ENCODE assay signal across 8 cellular contexts in the genomic region with DNA sequence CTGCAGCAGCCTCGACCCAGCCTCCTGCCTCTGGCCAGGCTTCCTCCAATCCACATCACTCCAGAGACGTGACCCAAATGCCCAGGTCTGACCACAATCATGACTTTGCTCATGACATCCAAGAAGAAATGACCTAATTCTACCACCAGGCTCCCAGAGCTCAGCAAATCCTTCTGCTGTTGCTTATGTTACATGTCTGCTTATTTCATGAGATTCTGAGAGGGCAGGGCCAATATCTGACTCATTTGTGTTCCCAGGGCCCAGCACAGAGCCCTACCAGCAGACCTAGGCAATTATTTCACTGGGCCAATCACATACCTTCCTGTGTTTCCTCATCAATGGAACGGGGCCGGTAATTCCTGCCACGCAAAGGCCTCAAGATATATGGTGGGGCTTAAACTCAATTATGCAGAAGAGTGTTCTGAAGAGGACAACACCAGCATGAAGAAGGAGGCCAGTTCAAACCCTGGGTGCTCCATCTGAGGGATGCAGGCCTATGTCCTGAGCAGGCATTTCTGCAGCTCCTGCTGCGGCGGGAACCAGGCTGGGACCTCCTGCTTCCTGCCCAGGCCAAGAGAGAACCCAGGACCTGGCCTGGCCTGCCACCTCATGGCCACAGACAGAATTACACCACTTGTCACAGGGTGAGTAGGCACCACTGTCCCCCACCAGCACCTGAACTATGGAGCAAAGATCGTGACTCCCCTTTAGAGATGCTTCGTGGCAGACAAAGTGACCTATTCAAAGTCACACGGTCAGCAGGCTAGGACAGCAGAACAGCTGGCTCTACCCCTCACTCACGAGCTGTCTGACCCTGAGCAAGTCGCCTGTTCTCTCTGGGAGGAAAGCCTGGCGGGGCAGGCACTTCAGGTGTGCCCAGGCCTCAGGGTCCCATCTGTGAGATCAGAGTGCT. TPM values are rescaled to one million over a fixed set of nuclear protein-coding genes. Genes with fewer than 3 reads are reported as not detected.
A peak's percentile ranks its signal among the peaks of the same experiment; 100 is the strongest.
DNase-seq lines count a peak whose midpoint lies in the region; ATAC-seq and TF ChIP-seq lines count a peak whose summit lies in the region.

No MANE protein-coding gene starts in this region.

- peaks cover 3% of the 10 kb centered on the region for H3K36me3 Mint-ChIP-seq in activated naive CD4-positive, alpha-beta T cell treated with anti-CD3 and anti-CD28 coated beads, Interleukin-2, amount 50 U/mL, for 24 hours
- no peaks in the 10 kb centered on the region for H3K36me3 Mint-ChIP-seq in glutamatergic neuron (ENCODE audit: unreplicated experiment)

- peak overlapping the region; percentile 50 for H3K4me3 Mint-ChIP-seq in activated naive CD4-positive, alpha-beta T cell treated with anti-CD3 and anti-CD28 coated beads, Interleukin-2, amount 50 U/mL, for 24 hours
- H3K4me3 Mint-ChIP-seq in glutamatergic neuron (ENCODE audit: unreplicated experiment), result no peak overlapping the region

- H3K36me3 ChIP-seq in KMS-11 (ENCODE audit: insufficient read depth), result peaks cover 3% of the 10 kb centered on the region; the same call in 1 of the 2 replicates
- H3K36me3 ChIP-seq in tibial artery, result no peaks in the 10 kb centered on the region

- peak; percentile 89 for TF ChIP-seq CTCF in AG10803 (conservative IDR thresholded peaks at IDR 0.05; ENCODE audit: low read length)
- peak; percentile 90 for TF ChIP-seq CTCF in KMS-11 (conservative IDR thresholded peaks at IDR 0.05; ENCODE audit: low read depth, low read length)
- peak; percentile 95 for TF ChIP-seq CTCF in glutamatergic neuron (IDR thresholded peaks at IDR 0.05; ENCODE audit: partially characterized antibody, unreplicated experiment)
- peak; percentile 97 for TF ChIP-seq CTCF in tibial artery (IDR thresholded peaks at IDR 0.05)

- H3K9me3 ChIP-seq in tibial artery, result no peaks in the 10 kb centered on the region

- peaks cover 4% of the 10 kb centered on the region; the same call in 1 of the 2 replicates for H4K20me1 ChIP-seq in KMS-11 (ENCODE audit: insufficient read depth)

- H2AFZ ChIP-seq in KMS-11 (ENCODE audit: low read depth), result no peak overlapping the region

- H3K27ac ChIP-seq in KMS-11 (peak overlapping the region; percentile 27; the same call in 1 of the 2 replicates), tibial artery (peak overlapping the region in 1 of 2 donors; percentile 25)

- H3K4me2 ChIP-seq in KMS-11, result no peak overlapping the region; the same call in 1 of the 2 replicates

- peaks cover 31% of the 10 kb centered on the region for H3K79me2 ChIP-seq in KMS-11 (ENCODE audit: insufficient read depth, low read depth)

- intact Hi-C loops in tibial artery (cut with DNase I; ENCODE audit: low total_unique reads), result loop anchor here (2.0 kb wide), 2 partner anchors 194 to 244 kb away; no protein-coding TSS in a partner anchor

- H3K9ac ChIP-seq in KMS-11, result no peak overlapping the region

- peak; percentile 29 for ATAC-seq in GM19025 (IDR thresholded peaks at IDR 0.05; ENCODE audit: low read depth, unreplicated experiment)

- H3K27me3 ChIP-seq in KMS-11 (ENCODE audit: insufficient read depth, low read depth), result no peaks in the 10 kb centered on the region
- H3K27me3 ChIP-seq in tibial artery, result peaks cover 0 to 3% of the 10 kb centered on the region in 2 donors

- no peaks in the 10 kb centered on the region for H3K27me3 Mint-ChIP-seq in activated naive CD4-positive, alpha-beta T cell treated with anti-CD3 and anti-CD28 coated beads, Interleukin-2, amount 50 U/mL, for 24 hours
- H3K27me3 Mint-ChIP-seq in glutamatergic neuron (ENCODE audit: unreplicated experiment), result peaks cover 1% of the 10 kb centered on the region

- peak; percentile 93 for DNase-seq in AG10803 (ENCODE audit: low read depth)
- peak; percentile 80 for DNase-seq in SK-N-DZ (ENCODE audit: low spot score)
- peak; percentile 91 for DNase-seq in glutamatergic neuron
- DNase-seq in pons (ENCODE audit: low spot score), result peak; percentile 86
- DNase-seq in tibial artery, result peak; percentile 85 to 89

- H3K4me1 ChIP-seq in KMS-11 (ENCODE audit: low read depth, poor library complexity, severe bottlenecking) (peaks cover 23% of the 10 kb centered on the region), tibial artery (peaks cover 0 to 11% (median 7%) of the 10 kb centered on the region in 4 donors)

- no peak overlapping the region for H3K4me3 ChIP-seq in AG10803 (ENCODE audit: low read length)
- no peak overlapping the region for H3K4me3 ChIP-seq in KMS-11 (IDR thresholded peaks at IDR 0.05; ENCODE audit: insufficient read depth, low read depth, low read length)
- H3K4me3 ChIP-seq in tibial artery, result no peak overlapping the region

- H3K27ac Mint-ChIP-seq in activated naive CD4-positive, alpha-beta T cell treated with anti-CD3 and anti-CD28 coated beads, Interleukin-2, amount 50 U/mL, for 24 hours, result peak overlapping the region; percentile 98
- no peak overlapping the region for H3K27ac Mint-ChIP-seq in glutamatergic neuron (ENCODE audit: unreplicated experiment)

- no peaks in the 10 kb centered on the region for H3K9me3 Mint-ChIP-seq in activated naive CD4-positive, alpha-beta T cell treated with anti-CD3 and anti-CD28 coated beads, Interleukin-2, amount 50 U/mL, for 24 hours
- peaks cover 4% of the 10 kb centered on the region for H3K9me3 Mint-ChIP-seq in glutamatergic neuron (ENCODE audit: unreplicated experiment)

- H3K4me1 Mint-ChIP-seq in activated naive CD4-positive, alpha-beta T cell treated with anti-CD3 and anti-CD28 coated beads, Interleukin-2, amount 50 U/mL, for 24 hours, result peaks cover 37% of the 10 kb centered on the region
- H3K4me1 Mint-ChIP-seq in glutamatergic neuron (ENCODE audit: low read depth, unreplicated experiment), result no peaks in the 10 kb centered on the region

RNA-seq across cellular contexts. Expression of gene CENPM, which starts 5.8 kb away (rescaled TPM):
- 65.8 and 72.3 TPM in 2 replicates for polyA plus RNA-seq in SK-N-DZ (2014; cell fraction: cytosol; rRNA removed)
- polyA plus RNA-seq in SK-N-DZ (2014; cell fraction: nucleus; rRNA removed), result 75.6 and 76.1 TPM in 2 replicates
- 3.4 TPM for total RNA-seq in glutamatergic neuron (ENCODE audit: unreplicated experiment)

RNA-seq across cellular contexts. Expression of gene TNFRSF13C, which starts 14.5 kb away (rescaled TPM):
- 0.21 and 0.69 TPM in 2 replicates for polyA plus RNA-seq in SK-N-DZ (2014; cell fraction: cytosol; rRNA removed)
- polyA plus RNA-seq in SK-N-DZ (2014; cell fraction: nucleus; rRNA removed), result 1.1 and 1.2 TPM in 2 replicates
- 0.37 TPM for total RNA-seq in glutamatergic neuron (ENCODE audit: unreplicated experiment)

RNA-seq across cellular contexts. Expression of gene SHISA8, which starts 26.2 kb away (rescaled TPM):
- polyA plus RNA-seq in SK-N-DZ (2014; cell fraction: cytosol; rRNA removed), result 0.16 TPM in 1 of 2 replicates, not detected in the other
- polyA plus RNA-seq in SK-N-DZ (2014; cell fraction: nucleus; rRNA removed), result 3.7 and 5.5 TPM in 2 replicates
- not detected for total RNA-seq in glutamatergic neuron (ENCODE audit: unreplicated experiment)

RNA-seq across cellular contexts. Expression of gene SEPTIN3, which starts 28.1 kb away (rescaled TPM):
- polyA plus RNA-seq in SK-N-DZ (2014; cell fraction: cytosol; rRNA removed), result 46.1 and 48.4 TPM in 2 replicates
- polyA plus RNA-seq in SK-N-DZ (2014; cell fraction: nucleus; rRNA removed), result 22.6 and 39.4 TPM in 2 replicates
- 216 TPM for total RNA-seq in glutamatergic neuron (ENCODE audit: unreplicated experiment)
